ENCODE assay signal across 11 cellular contexts in genomic region chr14:74893614-74894091, GRCh38. TPM values are rescaled to one million over a fixed set of nuclear protein-coding genes. Genes with fewer than 3 reads are reported as not detected.
DNase-seq lines count a peak whose midpoint lies in the region; ATAC-seq and TF ChIP-seq lines count a peak whose summit lies in the region.
"Had no signal": no experiment of that assay in that cellular context is flagged by ENCODE, and none has a peak within 500 bp of the region (broad histone marks: within the 10 kb centered on the region; RNA-seq: fewer than 3 reads in every experiment).

No MANE protein-coding gene starts in this region.

- DNase-seq in mucosa of descending colon: no peak
- no peak for DNase-seq in endodermal cell
- no peak for DNase-seq in psoas muscle
- DNase-seq in NCI-H2029 (lab: John Stamatoyannopoulos, UW): no peak
- DNase-seq: activated CD4-positive, CD25-positive, alpha-beta regulatory T cell; effector CD8-positive, alpha-beta T cell; NCI-H1694 treated with DMSO at 0.1 percent for 48 hours had no signal

- H3K9me3 ChIP-seq in mucosa of descending colon (no peaks in the 10 kb centered on the region), endodermal cell (ENCODE audit: control insufficient read depth, low read length) (no peaks in the 10 kb centered on the region), psoas muscle (no peaks in the 10 kb centered on the region)
- H3K9me3 ChIP-seq: right atrium auricular region had no signal

- no peaks in the 10 kb centered on the region for H3K27me3 Mint-ChIP-seq in endodermal cell (ENCODE audit: insufficient read depth)

- H3K4me3 Mint-ChIP-seq in endodermal cell: no peak overlapping the region

- H3K9ac ChIP-seq in endodermal cell (ENCODE audit: extremely low read depth, low read length, poor library complexity, severe bottlenecking): no peak overlapping the region

- intact Hi-C loops in mucosa of descending colon (cut with DNase I, micrococcal nuclease) (no loop called here), psoas muscle (cut with DNase I) (no loop called here)

- peaks cover 9% of the 10 kb centered on the region for H3K4me1 Mint-ChIP-seq in endodermal cell

- ATAC-seq in GM18870 (IDR thresholded peaks at IDR 0.05; ENCODE audit: unreplicated experiment): peak; percentile 54
- ATAC-seq in GM21619 (IDR thresholded peaks at IDR 0.05; ENCODE audit: unreplicated experiment): peak; percentile 68
- peak; percentile 57 for ATAC-seq in HG03521 (IDR thresholded peaks at IDR 0.05; ENCODE audit: unreplicated experiment)
- peak; percentile 31 for ATAC-seq in mucosa of descending colon
- no peak for ATAC-seq in psoas muscle

- no peak overlapping the region for H3K27ac ChIP-seq in endodermal cell (ENCODE audit: low read depth, low read length)
- no peak overlapping the region for H3K27ac ChIP-seq in psoas muscle
- H3K27ac ChIP-seq: right atrium auricular region had no signal

- 70 to 100% methylated on average over 1 to 4 of the region's 4 CpGs for WGBS in endodermal cell (ENCODE audit: insufficient coverage in 1 of 2, insufficient read length in 1 of 2), 2 experiments
- WGBS in psoas muscle, 3 donors: 74 to 91% (median 78%) methylated on average over 4 of the region's 4 CpGs

- H3K27me3 ChIP-seq in endodermal cell (ENCODE audit: control insufficient read depth, insufficient read depth, low read length, poor library complexity, severe bottlenecking) (no peaks in the 10 kb centered on the region), psoas muscle (ENCODE audit: insufficient read depth in 3 of 3, low read length in 2 of 3) (no peaks in the 10 kb centered on the region)
- H3K27me3 ChIP-seq: right atrium auricular region had no signal

- H3K4me3 ChIP-seq in mucosa of descending colon: no peak overlapping the region
- no peak overlapping the region for H3K4me3 ChIP-seq in endodermal cell (ENCODE audit: low read length)
- no peak overlapping the region for H3K4me3 ChIP-seq in psoas muscle
- H3K4me3 ChIP-seq: right atrium auricular region had no signal

- H3K36me3 Mint-ChIP-seq in endodermal cell (ENCODE audit: low read depth): peaks cover 93% of the 10 kb centered on the region

- no peaks in the 10 kb centered on the region for H3K4me1 ChIP-seq in mucosa of descending colon (ENCODE audit: low read depth)
- peaks cover 3% of the 10 kb centered on the region for H3K4me1 ChIP-seq in endodermal cell (ENCODE audit: control insufficient read depth, insufficient read depth, low read length)
- H3K4me1 ChIP-seq in psoas muscle: peaks cover 2% of the 10 kb centered on the region

- no peak overlapping the region for H3K27ac Mint-ChIP-seq in endodermal cell

- H3K36me3 ChIP-seq in mucosa of descending colon (ENCODE audit: low read depth) (peaks cover 33% of the 10 kb centered on the region), endodermal cell (ENCODE audit: control insufficient read depth, insufficient read depth, low read length) (peaks cover 87% of the 10 kb centered on the region), psoas muscle (ENCODE audit: insufficient read depth in 1 of 2, low read depth in 1 of 2) (peaks cover 36 to 100% of the 10 kb centered on the region in 2 donors)

- H3K9me3 Mint-ChIP-seq in endodermal cell: no peaks in the 10 kb centered on the region

- no peak for TF ChIP-seq CTCF in mucosa of descending colon (IDR thresholded peaks at IDR 0.05)
- TF ChIP-seq CTCF in endodermal cell (conservative IDR thresholded peaks at IDR 0.05): no peak
- no peak for TF ChIP-seq CTCF in psoas muscle (IDR thresholded peaks at IDR 0.05)

RNA-seq across cellular contexts. Expression of gene DLST, which starts 11.9 kb away (rescaled TPM):
- 100 to 1,000 TPM; 106 to 125 (median 121) TPM for total RNA-seq in mucosa of descending colon
- total RNA-seq in endodermal cell: 100 to 1,000 TPM; 119 to 126 TPM
- 84.7 TPM for polyA plus RNA-seq in endodermal cell (2013, experiment 1 of 2)
- polyA plus RNA-seq in endodermal cell (2013, experiment 2 of 2): 76.8 TPM
- total RNA-seq in psoas muscle: 100 to 1,000 TPM; 133 to 221 (median 144) TPM
- polyA plus RNA-seq in psoas muscle: 100 to 1,000 TPM in 2 of 3 donors, 10 to 100 TPM in 1; 97.7 to 162 (median 123) TPM

RNA-seq across cellular contexts. Expression of gene PROX2, which starts 17.7 kb away (rescaled TPM):
- total RNA-seq in mucosa of descending colon: under 1 TPM in 2 of 3 donors, not detected in 1; 0.07 to 0.09 TPM
- not detected for total RNA-seq in endodermal cell
- polyA plus RNA-seq in endodermal cell (2013, experiment 1 of 2): not detected
- polyA plus RNA-seq in endodermal cell (2013, experiment 2 of 2): not detected
- total RNA-seq in psoas muscle: not detected
- not detected for polyA plus RNA-seq in psoas muscle
- total RNA-seq: right atrium auricular region had no signal

RNA-seq across cellular contexts. Expression of gene RPS6KL1, which starts 29.4 kb away (rescaled TPM):
- total RNA-seq in mucosa of descending colon: 10 to 100 TPM in 2 of 3 donors, 1 to 10 TPM in 1; 7.7 to 12.7 (median 11.5) TPM
- total RNA-seq in endodermal cell: 10 to 100 TPM in 1 of 2 donors, 1 to 10 TPM in 1; 4.4 to 10.4 TPM
- polyA plus RNA-seq in endodermal cell (2013, experiment 1 of 2): 9.9 TPM
- 8.9 TPM for polyA plus RNA-seq in endodermal cell (2013, experiment 2 of 2)
- 10 to 100 TPM; 23.0 to 34.1 (median 28.1) TPM for total RNA-seq in psoas muscle
- 10 to 100 TPM in 2 of 3 donors, 1 to 10 TPM in 1; 9.4 to 25.6 (median 11.1) TPM for polyA plus RNA-seq in psoas muscle

Comparison
In these comparisons a context has a peak if more than half of its experiments do, and no peak if none do; other contexts are left out.
1. ATAC-seq: peak in GM18870 (single experiment), GM21619 (single experiment), HG03521 (single experiment) and mucosa of descending colon (single experiment); none in psoas muscle (0 of 4).